8 cellular contexts compared by ENCODE assay signal in the genomic region with DNA sequence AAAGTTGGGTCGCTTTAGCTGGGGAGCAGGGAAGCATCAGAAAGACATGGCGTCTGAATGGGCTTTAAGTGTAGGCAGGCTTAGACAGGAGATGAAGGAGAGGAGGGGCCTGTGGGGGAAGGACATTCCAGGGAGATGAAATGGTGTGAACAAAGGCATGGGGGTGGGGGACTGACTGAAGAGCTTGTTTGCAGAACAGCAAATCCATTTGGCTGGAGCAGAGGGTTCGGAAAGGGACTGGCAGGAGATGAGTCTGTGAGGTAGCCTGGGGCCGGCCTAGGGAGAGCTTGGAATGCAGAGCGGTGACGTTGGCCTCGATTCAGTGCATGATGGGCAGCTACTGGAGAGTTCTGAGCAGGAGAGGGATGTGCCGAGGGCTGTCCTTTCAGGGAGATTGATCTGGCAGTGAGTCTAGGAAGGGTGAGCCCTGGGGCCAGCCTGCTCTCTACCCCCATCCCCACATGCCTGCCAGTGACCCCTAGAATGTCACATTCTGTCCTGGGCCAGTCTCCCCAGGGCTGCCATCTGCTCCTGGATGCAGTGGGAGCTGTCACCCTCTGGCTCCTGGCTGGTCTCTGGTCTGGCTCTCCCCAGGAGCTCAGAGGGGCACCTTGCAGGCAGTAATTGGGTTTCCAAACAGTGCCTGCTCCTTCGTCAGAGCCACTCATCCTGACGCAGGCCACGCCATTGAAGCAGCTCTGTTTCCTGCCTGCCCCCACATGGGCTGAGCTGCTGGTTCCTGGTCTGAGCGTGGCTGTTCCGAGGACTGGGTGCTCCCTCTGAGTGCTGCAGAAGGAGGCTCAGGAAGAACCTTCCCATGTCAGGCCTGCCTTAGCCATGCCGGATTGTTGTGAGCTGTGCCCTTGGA. TPM values are rescaled to one million over a fixed set of nuclear protein-coding genes. Genes with fewer than 3 reads are reported as not detected.
DNase-seq lines count a peak whose midpoint lies in the region; ATAC-seq and TF ChIP-seq lines count a peak whose summit lies in the region.

No MANE protein-coding gene starts in this region.

- POLR2A ChIA-PET in HEK293 (lab: Yijun Ruan, JAX) = interaction anchor here (1.4 kb wide), 1 partner anchor 66 kb away, joined by 3 read pairs; no protein-coding TSS in a partner anchor

- no peaks in the 10 kb centered on the region for H3K9me3 ChIP-seq in HEK293 (ENCODE audit: control insufficient read depth, insufficient read depth, low read depth, low read length)

- TF ChIP-seq POLR2A in GM18505 (IDR thresholded peaks at IDR 0.05; ENCODE audit: borderline replicate concordance, extremely low read depth, insufficient read depth, insufficient read length) = no peak

- intact Hi-C loops in left cardiac atrium (cut with DNase I) = loop anchor here (2.0 to 5.0 kb wide), 5 partner anchors 48 to 368 kb away; no protein-coding TSS in a partner anchor

- CTCF ChIA-PET in HEK293 (lab: Yijun Ruan, JAX) = interaction anchor here (0.5 to 9.8 kb wide), 34 partner anchors 11 to 1507 kb away, joined by 3 to 202 read pairs (median 5); a partner anchor contains a TSS

- H3K4me3 ChIP-seq in HEK293 (ENCODE audit: low read depth, low read length) = no peak overlapping the region

- ATAC-seq in left cardiac atrium (peak; percentile 73 to 78), GM21528 (IDR thresholded peaks at IDR 0.05; ENCODE audit: low FRiP score, unreplicated experiment) (no peak), GM18505 (IDR thresholded peaks at IDR 0.05; ENCODE audit: unreplicated experiment) (no peak), HG03432 (IDR thresholded peaks at IDR 0.05; ENCODE audit: unreplicated experiment) (no peak)

- TF ChIP-seq CTCF in HEK293 (tag by site-specific recombination; IDR thresholded peaks at IDR 0.05) = no peak

- H3K27ac ChIP-seq in HEK293 (ENCODE audit: extremely low read depth, low read depth, low read length) = no peak overlapping the region

- peaks cover 9 to 96% of the 10 kb centered on the region in 2 experiments; a peak in 2 of 3 replicates for H3K36me3 ChIP-seq in HEK293 (ENCODE audit: control insufficient read depth in 2 of 2, insufficient read depth in 1 of 2, low read length in 2 of 2)

- H3K4me1 ChIP-seq in HEK293 (ENCODE audit: control insufficient read depth, insufficient read depth, low read length) = no peaks in the 10 kb centered on the region

- DNase-seq in amygdala (lab: John Stamatoyannopoulos, UW) = peak in 45 of 56 donors; percentile 5 to 63 (median 37)
- peak; percentile 77 for DNase-seq in left cardiac atrium
- DNase-seq in pulmonary artery endothelial cell (ENCODE audit: low read depth, low spot score) = peak; percentile 11
- DNase-seq in NOMO-1 treated with DMSO at 0.1 percent for 48 hours (lab: John Stamatoyannopoulos, UW; ENCODE audit: unreplicated experiment) = no peak

TF ChIP-seq in HEK293, 187 proteins besides CTCF, POLR2A, EP300 and RAD21 (continues in another document):
- TF ChIP-seq ZNF610 (tag by site-specific recombination; IDR thresholded peaks at IDR 0.05; ENCODE audit: borderline replicate concordance) = no peak
- no peak for TF ChIP-seq ZSCAN23 (tag by site-specific recombination; IDR thresholded peaks at IDR 0.05)
- no peak for TF ChIP-seq ZNF791 (tag by site-specific recombination; IDR thresholded peaks at IDR 0.05)
- TF ChIP-seq ZNF10 (tag by site-specific recombination; IDR thresholded peaks at IDR 0.05) = no peak
- TF ChIP-seq SP7 (tag by site-specific recombination; IDR thresholded peaks at IDR 0.05) = no peak
- no peak for TF ChIP-seq ZNF311 (tag by site-specific recombination; IDR thresholded peaks at IDR 0.05; ENCODE audit: borderline replicate concordance)
- TF ChIP-seq ZNF138 (tag by site-specific recombination; IDR thresholded peaks at IDR 0.05; ENCODE audit: borderline replicate concordance) = no peak
- TF ChIP-seq ZNF664 (tag by site-specific recombination; IDR thresholded peaks at IDR 0.05) = no peak
- TF ChIP-seq ZNF175 (tag by site-specific recombination; IDR thresholded peaks at IDR 0.05) = no peak
- no peak for TF ChIP-seq ZNF776 (tag by site-specific recombination; IDR thresholded peaks at IDR 0.05; ENCODE audit: borderline replicate concordance)
- TF ChIP-seq, protein P1, sequence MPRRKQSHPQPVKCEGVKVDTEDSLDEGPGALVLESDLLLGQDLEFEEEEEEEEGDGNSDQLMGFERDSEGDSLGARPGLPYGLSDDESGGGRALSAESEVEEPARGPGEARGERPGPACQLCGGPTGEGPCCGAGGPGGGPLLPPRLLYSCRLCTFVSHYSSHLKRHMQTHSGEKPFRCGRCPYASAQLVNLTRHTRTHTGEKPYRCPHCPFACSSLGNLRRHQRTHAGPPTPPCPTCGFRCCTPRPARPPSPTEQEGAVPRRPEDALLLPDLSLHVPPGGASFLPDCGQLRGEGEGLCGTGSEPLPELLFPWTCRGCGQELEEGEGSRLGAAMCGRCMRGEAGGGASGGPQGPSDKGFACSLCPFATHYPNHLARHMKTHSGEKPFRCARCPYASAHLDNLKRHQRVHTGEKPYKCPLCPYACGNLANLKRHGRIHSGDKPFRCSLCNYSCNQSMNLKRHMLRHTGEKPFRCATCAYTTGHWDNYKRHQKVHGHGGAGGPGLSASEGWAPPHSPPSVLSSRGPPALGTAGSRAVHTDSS (tag by site-specific recombination; IDR thresholded peaks at IDR 0.05) = no peak
- no peak for TF ChIP-seq MZF1 (tag by site-specific recombination; IDR thresholded peaks at IDR 0.05; ENCODE audit: borderline replicate concordance)
- no peak for TF ChIP-seq ZNF223 (tag by site-specific recombination; IDR thresholded peaks at IDR 0.05)
- no peak for TF ChIP-seq ZNF837 (tag by site-specific recombination; IDR thresholded peaks at IDR 0.05)
- TF ChIP-seq, protein P2, sequence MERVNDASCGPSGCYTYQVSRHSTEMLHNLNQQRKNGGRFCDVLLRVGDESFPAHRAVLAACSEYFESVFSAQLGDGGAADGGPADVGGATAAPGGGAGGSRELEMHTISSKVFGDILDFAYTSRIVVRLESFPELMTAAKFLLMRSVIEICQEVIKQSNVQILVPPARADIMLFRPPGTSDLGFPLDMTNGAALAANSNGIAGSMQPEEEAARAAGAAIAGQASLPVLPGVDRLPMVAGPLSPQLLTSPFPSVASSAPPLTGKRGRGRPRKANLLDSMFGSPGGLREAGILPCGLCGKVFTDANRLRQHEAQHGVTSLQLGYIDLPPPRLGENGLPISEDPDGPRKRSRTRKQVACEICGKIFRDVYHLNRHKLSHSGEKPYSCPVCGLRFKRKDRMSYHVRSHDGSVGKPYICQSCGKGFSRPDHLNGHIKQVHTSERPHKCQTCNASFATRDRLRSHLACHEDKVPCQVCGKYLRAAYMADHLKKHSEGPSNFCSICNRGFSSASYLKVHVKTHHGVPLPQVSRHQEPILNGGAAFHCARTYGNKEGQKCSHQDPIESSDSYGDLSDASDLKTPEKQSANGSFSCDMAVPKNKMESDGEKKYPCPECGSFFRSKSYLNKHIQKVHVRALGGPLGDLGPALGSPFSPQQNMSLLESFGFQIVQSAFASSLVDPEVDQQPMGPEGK (tag by site-specific recombination; IDR thresholded peaks at IDR 0.05) = 0 out of 2 replicates have a peak, but pooled peaks have one; percentile 18
- TF ChIP-seq ZIC2 (tag by site-specific recombination; IDR thresholded peaks at IDR 0.05) = 0 out of 2 replicates have a peak, but pooled peaks have one; percentile 5
- TF ChIP-seq ZNF660 (tag by site-specific recombination; IDR thresholded peaks at IDR 0.05) = no peak
- TF ChIP-seq GLIS1 (tag by site-specific recombination; IDR thresholded peaks at IDR 0.05) = no peak
- TF ChIP-seq, protein P3, sequence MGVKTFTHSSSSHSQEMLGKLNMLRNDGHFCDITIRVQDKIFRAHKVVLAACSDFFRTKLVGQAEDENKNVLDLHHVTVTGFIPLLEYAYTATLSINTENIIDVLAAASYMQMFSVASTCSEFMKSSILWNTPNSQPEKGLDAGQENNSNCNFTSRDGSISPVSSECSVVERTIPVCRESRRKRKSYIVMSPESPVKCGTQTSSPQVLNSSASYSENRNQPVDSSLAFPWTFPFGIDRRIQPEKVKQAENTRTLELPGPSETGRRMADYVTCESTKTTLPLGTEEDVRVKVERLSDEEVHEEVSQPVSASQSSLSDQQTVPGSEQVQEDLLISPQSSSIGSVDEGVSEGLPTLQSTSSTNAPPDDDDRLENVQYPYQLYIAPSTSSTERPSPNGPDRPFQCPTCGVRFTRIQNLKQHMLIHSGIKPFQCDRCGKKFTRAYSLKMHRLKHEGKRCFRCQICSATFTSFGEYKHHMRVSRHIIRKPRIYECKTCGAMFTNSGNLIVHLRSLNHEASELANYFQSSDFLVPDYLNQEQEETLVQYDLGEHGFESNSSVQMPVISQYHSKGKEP (tag by site-specific recombination; IDR thresholded peaks at IDR 0.05) = no peak

RNA-seq across cellular contexts. Expression of a gene that starts 22.3 kb away (rescaled TPM):
- 10 to 100 TPM; 20.7 to 29.2 TPM for total RNA-seq in left cardiac atrium
- 26.3 and 33.2 TPM in 2 replicates for total RNA-seq in pulmonary artery endothelial cell

RNA-seq across cellular contexts. Expression of a gene that starts 42.2 kb away (rescaled TPM):
- 1 to 10 TPM in 1 of 2 donors, under 1 TPM in 1; 0.81 to 2.4 TPM for total RNA-seq in left cardiac atrium
- under 0.01 and 0.78 TPM in 2 replicates for total RNA-seq in pulmonary artery endothelial cell

Comparison
In these comparisons a context has a peak if more than half of its experiments do, and no peak if none do; other contexts are left out.
1. ATAC-seq: peak in left cardiac atrium (2 of 2); none in GM21528 (single experiment), GM18505 (single experiment) and HG03432 (single experiment).